In genomic region chr19:18317998-18318800, GRCh38 we compare ENCODE assay signal across 7 cellular contexts. TPM values are rescaled to one million over a fixed set of nuclear protein-coding genes. Genes with fewer than 3 reads are reported as not detected.
DNase-seq lines count a peak whose midpoint lies in the region; ATAC-seq, FAIRE-seq and TF ChIP-seq lines count a peak whose summit lies in the region.

No MANE protein-coding gene starts in this region.

- H4K20me1 ChIP-seq in HepG2 (ENCODE audit: insufficient read depth, low read length): no peaks in the 10 kb centered on the region

- H3K4me1 ChIP-seq in HepG2 (ENCODE audit: insufficient read depth, low read length) (peaks cover 86% of the 10 kb centered on the region), thymus (ENCODE audit: control insufficient read depth, insufficient read depth, low read length) (peaks cover 26% of the 10 kb centered on the region)

- peak; percentile 14 for ATAC-seq in HepG2
- no peak for ATAC-seq in GM18517 (IDR thresholded peaks at IDR 0.05; ENCODE audit: unreplicated experiment)
- no peak for ATAC-seq in HG02642 (IDR thresholded peaks at IDR 0.05; ENCODE audit: poor library complexity, unreplicated experiment)

- H3K4me3 ChIP-seq in HepG2 (replicated peaks in 1 of 3; ENCODE audit: insufficient read depth in 1 of 3, low read depth in 2 of 3, low read length in 3 of 3) (peak overlapping the region; percentile 20 to 60 (median 37); a peak in 5 of 6 replicates), thymus (ENCODE audit: low read length) (no peak overlapping the region)

- FAIRE-seq in HepG2 (lab: Jason Lieb, UNC): peak; percentile 56

- DNase-seq in OCI-M1 (lab: John Stamatoyannopoulos, UW) (peak; percentile 71), HepG2 (ENCODE audit: low spot score) (peak; percentile 54), NCI-H1436 (lab: John Stamatoyannopoulos, UW) (no peak)
- peak; percentile 81 for DNase-seq in activated effector memory CD4-positive, alpha-beta T cell treated with anti-CD3 and anti-CD28 coated beads, Interleukin-2, amount 50 U/mL, for 16 hours

- 0 out of 2 replicates have a peak, but pooled peaks have one; percentile 8 for TF ChIP-seq CTCF in HepG2 (CRISPR knock-in tag; IDR thresholded peaks at IDR 0.05)

- no peak for TF ChIP-seq EP300 in HepG2 (IDR thresholded peaks at IDR 0.05; ENCODE audit: low read depth in 2 of 2, low read length in 2 of 2)
- peak; percentile 24; the same call in 1 of the 2 replicates for TF ChIP-seq EP300 in HepG2 (CRISPR knock-in tag; IDR thresholded peaks at IDR 0.05; ENCODE audit: borderline replicate concordance)

- H3K9ac ChIP-seq in HepG2 (ENCODE audit: insufficient read depth, low read depth, low read length): peak overlapping the region; percentile 62

- BruUV-seq in HepG2 (replicated peaks; lab: Mats Ljungman, UMichigan): no TSS peak

- CTCF ChIA-PET in HepG2 (lab: Yijun Ruan, JAX; ENCODE audit: low intra/inter-chr PET ratio, low total read pairs): no interaction called here

- H3K9me3 ChIP-seq in HepG2 (ENCODE audit: low read length) (no peaks in the 10 kb centered on the region), thymus (ENCODE audit: control insufficient read depth) (no peaks in the 10 kb centered on the region)

- peak overlapping the region; percentile 92 for H3K27ac ChIP-seq in HepG2 (ENCODE audit: extremely low read length, insufficient read depth, low read length)
- H3K27ac ChIP-seq in thymus (ENCODE audit: low read depth): peak overlapping the region; percentile 79

- 29% methylated on average over 1 of the region's 15 CpGs for WGBS in HepG2 (ENCODE audit: low lambda C conversion rate)
- 19% methylated on average over 15 of the region's 15 CpGs for WGBS in thymus

- in situ Hi-C loops in HepG2 (cut with HindIII; ENCODE audit: extremely low pct_ligation_motif_present, low pct_unique_long_range_greater_than_20kb): no loop called here

- POLR2A ChIA-PET in HepG2 (lab: Yijun Ruan, JAX): interaction anchor here (0.7 to 11.4 kb wide), 11 partner anchors 10 to 103 kb away, joined by 3 to 278 read pairs (median 4); partner anchors contain the start of genes GDF15, IQCN and JUND

- H2AFZ ChIP-seq in HepG2 (ENCODE audit: low read length): no peak overlapping the region

- H3K36me3 ChIP-seq in HepG2 (replicated peaks in 1 of 2; ENCODE audit: control insufficient read depth in 1 of 2, insufficient read depth in 2 of 2, low read length in 2 of 2) (peaks cover 0 to 4% of the 10 kb centered on the region in 2 experiments; a peak in 2 of 5 replicates), thymus (ENCODE audit: control insufficient read depth, insufficient read depth) (peaks cover 23% of the 10 kb centered on the region)

- H3K79me2 ChIP-seq in HepG2 (ENCODE audit: insufficient read depth, low read length): peaks cover 23% of the 10 kb centered on the region

- no peak; the same call in 1 of the 2 replicates for TF ChIP-seq RAD21 in HepG2 (CRISPR knock-in tag; IDR thresholded peaks at IDR 0.05)

- intact Hi-C loops in HepG2 (cut with micrococcal nuclease; ENCODE audit: unreplicated experiment): loop anchor here (1.0 kb wide), 1 partner anchor 14 kb away; no protein-coding TSS in a partner anchor

- TF ChIP-seq POLR2A in HepG2 (IDR thresholded peaks at IDR 0.05; ENCODE audit: insufficient read depth in 1 of 2, low read depth in 2 of 2, low read length in 2 of 2): peak in 1 of 2 experiments; percentile 54; a peak in 2 of 4 replicates

- H3K4me2 ChIP-seq in HepG2 (ENCODE audit: low read depth, low read length): peak overlapping the region; percentile 69

- H3K27me3 ChIP-seq in HepG2 (ENCODE audit: control insufficient read depth in 1 of 2, insufficient read depth in 2 of 2, low read length in 2 of 2) (no peaks in the 10 kb centered on the region), thymus (ENCODE audit: control insufficient read depth, insufficient read depth) (no peaks in the 10 kb centered on the region)

RNA-seq across cellular contexts. Expression of gene LSM4, which starts 4.7 kb away (rescaled TPM):
- 166 and 188 TPM in 2 replicates for total RNA-seq in HepG2 (2016; rRNA removed; fragmentation: Illumina TruSeq; extraction: Trizol)
- total RNA-seq in HepG2 (2016; cell fraction: cytosol; rRNA removed; fragmentation: Illumina TruSeq; extraction: Trizol; ENCODE audit: low read depth): 129 and 159 TPM in 2 replicates
- 185 and 208 TPM in 2 replicates for total RNA-seq in HepG2 (2016; cell fraction: insoluble cytoplasmic fraction; rRNA removed; fragmentation: Illumina TruSeq; extraction: Trizol)
- 248 and 299 TPM in 2 replicates for total RNA-seq in HepG2 (2016; cell fraction: membrane; rRNA removed; fragmentation: Illumina TruSeq; extraction: Trizol)
- total RNA-seq in HepG2 (2016; cell fraction: nucleus; rRNA removed; fragmentation: Illumina TruSeq; extraction: Trizol): 62.8 and 69.8 TPM in 2 replicates
- polyA plus RNA-seq in HepG2 (2011; rRNA removed): 65.8 and 66.8 TPM in 2 replicates
- 97.1 and 133 TPM in 2 replicates for polyA plus RNA-seq in HepG2 (2011; cell fraction: cytosol; rRNA removed)
- polyA plus RNA-seq in HepG2 (2011; cell fraction: nucleus; rRNA removed): 51.8 and 54.0 TPM in 2 replicates
- 62.7 and 78.9 TPM in 2 replicates for polyA plus RNA-seq in HepG2 (2012)
- polyA plus RNA-seq in HepG2 (2016; cell fraction: cytosol; fragmentation: Illumina TruSeq; extraction: Trizol; ENCODE audit: low read depth): 166 and 238 TPM in 2 replicates
- polyA plus RNA-seq in HepG2 (2016; cell fraction: insoluble cytoplasmic fraction; fragmentation: Illumina TruSeq; extraction: Trizol; ENCODE audit: low read depth): 205 and 220 TPM in 2 replicates
- polyA plus RNA-seq in HepG2 (2016; cell fraction: membrane; fragmentation: Illumina TruSeq; extraction: Trizol; ENCODE audit: low read depth): 217 and 267 TPM in 2 replicates
- polyA plus RNA-seq in HepG2 (2016; cell fraction: nucleus; fragmentation: Illumina TruSeq; extraction: Trizol; ENCODE audit: insufficient read depth, low read depth): 105 and 120 TPM in 2 replicates
- 40.8 and 88.8 TPM in 2 replicates for polyA minus RNA-seq in HepG2 (2011; rRNA and poly(A)+ RNA removed; ENCODE audit: low replicate concordance)
- polyA minus RNA-seq in HepG2 (2011; cell fraction: cytosol; rRNA and poly(A)+ RNA removed): 24.9 and 32.6 TPM in 2 replicates
- polyA minus RNA-seq in HepG2 (2011; cell fraction: nucleus; rRNA and poly(A)+ RNA removed): 13.4 and 14.2 TPM in 2 replicates
- polyA plus RNA-seq in thymus: 147 TPM

RNA-seq across cellular contexts. Expression of gene PGPEP1, which starts 22.2 kb away (rescaled TPM):
- total RNA-seq in HepG2 (2016; rRNA removed; fragmentation: Illumina TruSeq; extraction: Trizol): 56.6 and 57.7 TPM in 2 replicates
- total RNA-seq in HepG2 (2016; cell fraction: cytosol; rRNA removed; fragmentation: Illumina TruSeq; extraction: Trizol; ENCODE audit: low read depth): 13.1 and 14.4 TPM in 2 replicates
- total RNA-seq in HepG2 (2016; cell fraction: insoluble cytoplasmic fraction; rRNA removed; fragmentation: Illumina TruSeq; extraction: Trizol): 51.1 and 64.9 TPM in 2 replicates
- 36.0 and 36.7 TPM in 2 replicates for total RNA-seq in HepG2 (2016; cell fraction: membrane; rRNA removed; fragmentation: Illumina TruSeq; extraction: Trizol)
- 30.3 and 33.5 TPM in 2 replicates for total RNA-seq in HepG2 (2016; cell fraction: nucleus; rRNA removed; fragmentation: Illumina TruSeq; extraction: Trizol)
- polyA plus RNA-seq in HepG2 (2011; rRNA removed) (53.1 and 64.3 TPM in 2 replicates), thymus (14.8 TPM)
- 37.2 and 38.6 TPM in 2 replicates for polyA plus RNA-seq in HepG2 (2011; cell fraction: cytosol; rRNA removed)
- polyA plus RNA-seq in HepG2 (2011; cell fraction: nucleus; rRNA removed): 97.0 and 102 TPM in 2 replicates
- polyA plus RNA-seq in HepG2 (2012): 26.8 and 28.6 TPM in 2 replicates
- 15.6 and 16.2 TPM in 2 replicates for polyA plus RNA-seq in HepG2 (2016; cell fraction: cytosol; fragmentation: Illumina TruSeq; extraction: Trizol; ENCODE audit: low read depth)
- 40.6 and 44.1 TPM in 2 replicates for polyA plus RNA-seq in HepG2 (2016; cell fraction: insoluble cytoplasmic fraction; fragmentation: Illumina TruSeq; extraction: Trizol; ENCODE audit: low read depth)
- 22.8 and 23.5 TPM in 2 replicates for polyA plus RNA-seq in HepG2 (2016; cell fraction: membrane; fragmentation: Illumina TruSeq; extraction: Trizol; ENCODE audit: low read depth)
- 51.1 and 66.5 TPM in 2 replicates for polyA plus RNA-seq in HepG2 (2016; cell fraction: nucleus; fragmentation: Illumina TruSeq; extraction: Trizol; ENCODE audit: insufficient read depth, low read depth)
- 22.4 and 187 TPM in 2 replicates for polyA minus RNA-seq in HepG2 (2011; rRNA and poly(A)+ RNA removed; ENCODE audit: low replicate concordance)
- polyA minus RNA-seq in HepG2 (2011; cell fraction: cytosol; rRNA and poly(A)+ RNA removed): 44.1 and 52.6 TPM in 2 replicates
- polyA minus RNA-seq in HepG2 (2011; cell fraction: nucleus; rRNA and poly(A)+ RNA removed): 46.4 and 57.7 TPM in 2 replicates

RNA-seq across cellular contexts. Expression of gene JUND, which starts 36.8 kb away (rescaled TPM):
- 31.8 and 41.2 TPM in 2 replicates for total RNA-seq in HepG2 (2016; rRNA removed; fragmentation: Illumina TruSeq; extraction: Trizol)
- 36.4 and 41.0 TPM in 2 replicates for total RNA-seq in HepG2 (2016; cell fraction: cytosol; rRNA removed; fragmentation: Illumina TruSeq; extraction: Trizol; ENCODE audit: low read depth)
- total RNA-seq in HepG2 (2016; cell fraction: insoluble cytoplasmic fraction; rRNA removed; fragmentation: Illumina TruSeq; extraction: Trizol): 30.0 and 40.6 TPM in 2 replicates
- 68.5 and 98.0 TPM in 2 replicates for total RNA-seq in HepG2 (2016; cell fraction: membrane; rRNA removed; fragmentation: Illumina TruSeq; extraction: Trizol)
- total RNA-seq in HepG2 (2016; cell fraction: nucleus; rRNA removed; fragmentation: Illumina TruSeq; extraction: Trizol): 23.4 and 45.2 TPM in 2 replicates
- polyA plus RNA-seq in HepG2 (2011; rRNA removed): 59.8 and 124 TPM in 2 replicates
- 93.9 and 178 TPM in 2 replicates for polyA plus RNA-seq in HepG2 (2011; cell fraction: cytosol; rRNA removed)
- polyA plus RNA-seq in HepG2 (2011; cell fraction: nucleus; rRNA removed): 129 and 136 TPM in 2 replicates
- 44.0 and 66.6 TPM in 2 replicates for polyA plus RNA-seq in HepG2 (2012)
- polyA plus RNA-seq in HepG2 (2016; cell fraction: cytosol; fragmentation: Illumina TruSeq; extraction: Trizol; ENCODE audit: low read depth): 85.1 and 91.8 TPM in 2 replicates
- 74.4 and 76.0 TPM in 2 replicates for polyA plus RNA-seq in HepG2 (2016; cell fraction: insoluble cytoplasmic fraction; fragmentation: Illumina TruSeq; extraction: Trizol; ENCODE audit: low read depth)
- polyA plus RNA-seq in HepG2 (2016; cell fraction: membrane; fragmentation: Illumina TruSeq; extraction: Trizol; ENCODE audit: low read depth): 131 and 149 TPM in 2 replicates
- polyA plus RNA-seq in HepG2 (2016; cell fraction: nucleus; fragmentation: Illumina TruSeq; extraction: Trizol; ENCODE audit: insufficient read depth, low read depth): 77.1 and 84.7 TPM in 2 replicates
- 49.7 and 194 TPM in 2 replicates for polyA minus RNA-seq in HepG2 (2011; rRNA and poly(A)+ RNA removed; ENCODE audit: low replicate concordance)
- polyA minus RNA-seq in HepG2 (2011; cell fraction: cytosol; rRNA and poly(A)+ RNA removed): 164 and 168 TPM in 2 replicates
- polyA minus RNA-seq in HepG2 (2011; cell fraction: nucleus; rRNA and poly(A)+ RNA removed): 60.5 and 91.9 TPM in 2 replicates
- 88.3 TPM for polyA plus RNA-seq in thymus

RNA-seq across cellular contexts. Expression of gene IQCN, which starts 43.9 kb away (rescaled TPM):
- total RNA-seq in HepG2 (2016; rRNA removed; fragmentation: Illumina TruSeq; extraction: Trizol): 0.04 and 0.07 TPM in 2 replicates
- not detected in 2 replicates for total RNA-seq in HepG2 (2016; cell fraction: cytosol; rRNA removed; fragmentation: Illumina TruSeq; extraction: Trizol; ENCODE audit: low read depth)
- total RNA-seq in HepG2 (2016; cell fraction: insoluble cytoplasmic fraction; rRNA removed; fragmentation: Illumina TruSeq; extraction: Trizol): 0.04 TPM in 1 of 2 replicates, not detected in the other
- not detected in 2 replicates for total RNA-seq in HepG2 (2016; cell fraction: membrane; rRNA removed; fragmentation: Illumina TruSeq; extraction: Trizol)
- 0.13 TPM in 1 of 2 replicates, not detected in the other for total RNA-seq in HepG2 (2016; cell fraction: nucleus; rRNA removed; fragmentation: Illumina TruSeq; extraction: Trizol)
- polyA plus RNA-seq in HepG2 (2011; rRNA removed) (0.14 and 0.18 TPM in 2 replicates), thymus (5.0 TPM)
- 0.03 and 0.04 TPM in 2 replicates for polyA plus RNA-seq in HepG2 (2011; cell fraction: cytosol; rRNA removed)
- 1.3 and 1.5 TPM in 2 replicates for polyA plus RNA-seq in HepG2 (2011; cell fraction: nucleus; rRNA removed)
- 0.13 TPM in 2 replicates for polyA plus RNA-seq in HepG2 (2012)
- polyA plus RNA-seq in HepG2 (2016; cell fraction: cytosol; fragmentation: Illumina TruSeq; extraction: Trizol; ENCODE audit: low read depth): not detected in 2 replicates
- not detected in 2 replicates for polyA plus RNA-seq in HepG2 (2016; cell fraction: insoluble cytoplasmic fraction; fragmentation: Illumina TruSeq; extraction: Trizol; ENCODE audit: low read depth)
- polyA plus RNA-seq in HepG2 (2016; cell fraction: membrane; fragmentation: Illumina TruSeq; extraction: Trizol; ENCODE audit: low read depth): not detected in 2 replicates
- 0.25 and 0.49 TPM in 2 replicates for polyA plus RNA-seq in HepG2 (2016; cell fraction: nucleus; fragmentation: Illumina TruSeq; extraction: Trizol; ENCODE audit: insufficient read depth, low read depth)
- polyA minus RNA-seq in HepG2 (2011; rRNA and poly(A)+ RNA removed; ENCODE audit: low replicate concordance): 0.26 and 0.91 TPM in 2 replicates
- polyA minus RNA-seq in HepG2 (2011; cell fraction: cytosol; rRNA and poly(A)+ RNA removed): 0.53 TPM in 1 of 2 replicates, not detected in the other
- polyA minus RNA-seq in HepG2 (2011; cell fraction: nucleus; rRNA and poly(A)+ RNA removed): 0.52 and 0.62 TPM in 2 replicates
